Comparison of ENCODE assay signal across 22 cellular contexts in genomic region chr7:116820149-116820548, GRCh38. TPM values are rescaled to one million over a fixed set of nuclear protein-coding genes. Genes with fewer than 3 reads are reported as not detected.
DNase-seq lines count a peak whose midpoint lies in the region; ATAC-seq, FAIRE-seq and TF ChIP-seq lines count a peak whose summit lies in the region.
"Had no signal": no experiment of that assay in that cellular context is flagged by ENCODE, and none has a peak within 500 bp of the region (broad histone marks: within the 10 kb centered on the region; RNA-seq: fewer than 3 reads in every experiment).

No MANE protein-coding gene starts in this region.

- WGBS in A549 (ENCODE audit: missing lambda C conversion rate) = 82% methylated on average over 3 of the region's 3 CpGs
- 88 to 95% (median 93%) methylated on average over 3 of the region's 3 CpGs for WGBS in psoas muscle, 3 donors

- POLR2A ChIA-PET in A549 (lab: Yijun Ruan, JAX) = no interaction called here

- no peak for TF ChIP-seq POLR2A in A549 (IDR thresholded peaks at IDR 0.05; ENCODE audit: low read length)

- DNase-seq in A549 (ENCODE audit: low read depth in 1 of 2, low spot score in 1 of 2) (no peak), nephron progenitor cell (no peak), psoas muscle (no peak), NCI-H1417 treated with DMSO at 0.1 percent for 48 hours (lab: John Stamatoyannopoulos, UW) (no peak), Right ventricle myocardium superior (no peak)
- DNase-seq: ACHN; BE2C; C1 segment of cervical spinal cord; CD4-positive, alpha-beta memory T cell; CD4-positive, CD25-positive, alpha-beta regulatory T cell; CD8-positive, alpha-beta memory T cell; COR-L47; DMS 273 treated with DMSO at 0.1 percent for 48 hours; DMS153; DMS79 treated with DMSO at 0.1 percent for 48 hours; GF-D8 had no signal

- no peak for FAIRE-seq in A549 (lab: Jason Lieb, UNC)
- FAIRE-seq: G401.6, GM12891, GM19239 had no signal

- H3K27me3 Mint-ChIP-seq in nephron progenitor cell (ENCODE audit: low read depth, poor library complexity) = peaks cover 12% of the 10 kb centered on the region

- H3K4me3 ChIP-seq in A549 (no peak overlapping the region), psoas muscle (no peak overlapping the region)
- H3K4me3 ChIP-seq: BLaER1 had no signal

- CTCF ChIA-PET in A549 (lab: Yijun Ruan, JAX) = interaction anchor here (0.8 to 3.0 kb wide), 3 partner anchors 10 to 229 kb away, joined by 3 to 9 read pairs (median 9); no protein-coding TSS in a partner anchor

- H3K4me1 Mint-ChIP-seq in nephron progenitor cell = peaks cover 15% of the 10 kb centered on the region
- H3K4me1 Mint-ChIP-seq: CD4-positive, alpha-beta memory T cell; CD4-positive, CD25-positive, alpha-beta regulatory T cell; CD8-positive, alpha-beta memory T cell had no signal

- intact Hi-C loops in psoas muscle (cut with DNase I) (no loop called here), Right ventricle myocardium superior (cut with DNase I) (no loop called here)

- no peak for TF ChIP-seq EP300 in A549 (IDR thresholded peaks at IDR 0.05)

- peaks cover 35% of the 10 kb centered on the region for H3K9me3 Mint-ChIP-seq in nephron progenitor cell

- no peaks in the 10 kb centered on the region for H3K36me3 Mint-ChIP-seq in nephron progenitor cell (ENCODE audit: low read depth)
- H3K36me3 Mint-ChIP-seq: CD14-positive monocyte; CD4-positive, alpha-beta memory T cell; CD4-positive, CD25-positive, alpha-beta regulatory T cell; CD8-positive, alpha-beta memory T cell had no signal

- H3K27ac Mint-ChIP-seq in nephron progenitor cell = peak overlapping the region; percentile 70
- H3K27ac Mint-ChIP-seq: CD14-positive monocyte; CD4-positive, CD25-positive, alpha-beta regulatory T cell had no signal

- no peak overlapping the region for H3K4me2 ChIP-seq in A549
- H3K4me2 ChIP-seq: BLaER1 had no signal

- H3K27me3 ChIP-seq in psoas muscle (ENCODE audit: insufficient read depth in 3 of 3, low read length in 2 of 3) = no peaks in the 10 kb centered on the region
- H3K27me3 ChIP-seq: BLaER1 had no signal

- TF ChIP-seq RAD21 in A549 (conservative IDR thresholded peaks at IDR 0.05 in 1 of 2, IDR thresholded peaks at IDR 0.05 in 1 of 2) = no peak

- no peaks in the 10 kb centered on the region for H3K4me1 ChIP-seq in A549
- H3K4me1 ChIP-seq in psoas muscle = no peaks in the 10 kb centered on the region
- H3K4me1 ChIP-seq: BE2C, BLaER1 had no signal

- TF ChIP-seq CTCF in A549 (IDR thresholded peaks at IDR 0.05) (no peak), nephron progenitor cell (IDR thresholded peaks at IDR 0.05) (no peak), psoas muscle (IDR thresholded peaks at IDR 0.05) (no peak)

- no peak overlapping the region for H3K4me3 Mint-ChIP-seq in nephron progenitor cell
- H3K4me3 Mint-ChIP-seq: CD14-positive monocyte; CD4-positive, alpha-beta memory T cell; CD4-positive, CD25-positive, alpha-beta regulatory T cell; CD8-positive, alpha-beta memory T cell had no signal

- H3K9me3 ChIP-seq in A549 (no peaks in the 10 kb centered on the region), psoas muscle (no peaks in the 10 kb centered on the region)
- H3K9me3 ChIP-seq: BE2C had no signal

- no peak for ATAC-seq in A549
- no peak for ATAC-seq in psoas muscle
- ATAC-seq in Right ventricle myocardium superior (ENCODE audit: poor library complexity) = no peak

- H3K36me3 ChIP-seq in psoas muscle (ENCODE audit: insufficient read depth in 1 of 2, low read depth in 1 of 2) = no peaks in the 10 kb centered on the region
- H3K36me3 ChIP-seq: BE2C, BLaER1 had no signal

- H3K27ac ChIP-seq in A549 (no peak overlapping the region), psoas muscle (peak overlapping the region; percentile 46)
- H3K27ac ChIP-seq: 22Rv1, BLaER1 had no signal

TF ChIP-seq in A549, 52 proteins besides CTCF, POLR2A, EP300 and RAD21:
- TF ChIP-seq HDAC2 (IDR thresholded peaks at IDR 0.05) (no peak), ZC3H11A (IDR thresholded peaks at IDR 0.05) (peak; percentile 80)

RNA-seq across cellular contexts. Expression of gene CAPZA2, which starts 42.2 kb away (rescaled TPM):
- 144 and 213 TPM in 2 replicates for polyA plus RNA-seq in A549 (2011; rRNA removed)
- polyA plus RNA-seq in A549 (2012; cell fraction: cytosol; rRNA removed) = 29.9 and 30.0 TPM in 2 replicates
- 7.2 and 11.9 TPM in 2 replicates for polyA plus RNA-seq in A549 (2012; cell fraction: nucleus; rRNA removed)
- 144 to 151 TPM (median 151 TPM) in 3 replicates for polyA plus RNA-seq in A549 (2017; fragmentation: RNase III; extraction: RNeasy Plus Mini Kit Qiagen cat#74134 plus additional on column Dnase treatment)
- polyA minus RNA-seq in A549 (2011; rRNA and poly(A)+ RNA removed) = 34.0 and 38.8 TPM in 2 replicates
- 100 to 1,000 TPM; 152 to 271 (median 232) TPM for total RNA-seq in psoas muscle
- 100 to 1,000 TPM in 2 of 3 donors, 10 to 100 TPM in 1; 83.0 to 144 (median 120) TPM for polyA plus RNA-seq in psoas muscle
- total RNA-seq in Right ventricle myocardium superior = 344 TPM
